Comparison of ENCODE assay signal across 8 cellular contexts in genomic region chr10:30529373-30529998, GRCh38.
A peak's percentile ranks its signal among the peaks of the same experiment; 100 is the strongest.
DNase-seq lines count a peak whose midpoint lies in the region; ATAC-seq, FAIRE-seq and TF ChIP-seq lines count a peak whose summit lies in the region.

No MANE protein-coding gene starts in this region.

- H3K9ac ChIP-seq in colonic mucosa (ENCODE audit: low read depth in 2 of 2, low read length in 2 of 2) (peak overlapping the region; percentile 19 to 56), rectal smooth muscle tissue (ENCODE audit: low read length) (no peak overlapping the region)

- H3K4me1 ChIP-seq in colonic mucosa (no peaks in the 10 kb centered on the region), rectal smooth muscle tissue (ENCODE audit: control insufficient read depth, insufficient read depth, low read length) (no peaks in the 10 kb centered on the region)

- no peaks in the 10 kb centered on the region for H3K27me3 Mint-ChIP-seq in activated B cell treated with CpG ODN at 0.5 μM for 24 hours
- no peaks in the 10 kb centered on the region for H3K27me3 Mint-ChIP-seq in Calu3 (ENCODE audit: unreplicated experiment)

- no peaks in the 10 kb centered on the region for H3K9me3 ChIP-seq in colonic mucosa

- no peaks in the 10 kb centered on the region for H3K36me3 ChIP-seq in colonic mucosa
- H3K36me3 ChIP-seq in rectal smooth muscle tissue (ENCODE audit: control insufficient read depth, insufficient read depth, low read length) = no peaks in the 10 kb centered on the region

- POLR2A ChIA-PET in activated B cell treated with CpG ODN at 0.5 μM for 24 hours (lab: Charles Lee) = interaction anchor here (0.5 to 4.3 kb wide), 32 partner anchors 8 to 332 kb away, joined by 3 to 140 read pairs (median 9); partner anchors contain the start of genes MAP3K8 and MTPAP

- no peak for TF ChIP-seq CTCF in activated B cell treated with CpG ODN at 0.5 μM for 24 hours (IDR thresholded peaks at IDR 0.05)
- TF ChIP-seq CTCF in colonic mucosa (IDR thresholded peaks at IDR 0.05) = no peak
- TF ChIP-seq CTCF in D721Med (IDR thresholded peaks at IDR 0.05; ENCODE audit: insufficient read depth, missing control alignments) = no peak
- TF ChIP-seq CTCF in Calu3 (IDR thresholded peaks at IDR 0.05; ENCODE audit: unreplicated experiment) = no peak

- peaks cover 76% of the 10 kb centered on the region for H3K4me1 Mint-ChIP-seq in activated B cell treated with CpG ODN at 0.5 μM for 24 hours
- peaks cover 29% of the 10 kb centered on the region for H3K4me1 Mint-ChIP-seq in Calu3 (ENCODE audit: low read depth, unreplicated experiment)

- H3K27ac Mint-ChIP-seq in activated B cell treated with CpG ODN at 0.5 μM for 24 hours (peak overlapping the region; percentile 98), Calu3 (ENCODE audit: unreplicated experiment) (no peak overlapping the region)

- BruUV-seq in Calu3 (replicated peaks; lab: Mats Ljungman, UMichigan) = no TSS peak

- H3K27me3 ChIP-seq in colonic mucosa (no peaks in the 10 kb centered on the region), rectal smooth muscle tissue (ENCODE audit: control insufficient read depth, insufficient read depth, low read length) (no peaks in the 10 kb centered on the region)

- H3K27ac ChIP-seq in colonic mucosa (peak overlapping the region; percentile 53), rectal smooth muscle tissue (ENCODE audit: low read depth, low read length) (no peak overlapping the region)

- DNase-seq in GM19238 (ENCODE audit: insufficient read length, low spot score) (peak; percentile 32), activated B cell treated with CpG ODN at 0.5 μM for 24 hours (peak; percentile 78), colonic mucosa (peak; percentile 49), D721Med (ENCODE audit: insufficient read length, low spot score) (no peak), Calu3 (no peak), T1000 (lab: John Stamatoyannopoulos, UW) (no peak)

- ATAC-seq in HG03342 (IDR thresholded peaks at IDR 0.05; ENCODE audit: unreplicated experiment) (peak; percentile 63), activated B cell treated with CpG ODN at 0.5 μM for 24 hours (ENCODE audit: low read depth) (peak; percentile 84)

- intact Hi-C loops in activated B cell treated with CpG ODN at 0.5 μM for 24 hours (cut with micrococcal nuclease) = loop anchor here (1.0 to 5.0 kb wide), 8 partner anchors 19 to 1228 kb away; partner anchors contain the start of gene MAP3K8
- intact Hi-C loops in colonic mucosa (cut with DNase I) = no loop called here
- intact Hi-C loops in Calu3 (cut with micrococcal nuclease; ENCODE audit: unreplicated experiment) = no loop called here

- FAIRE-seq in D721Med (lab: Jason Lieb, UNC) = no peak

- CTCF ChIA-PET in activated B cell treated with CpG ODN at 0.5 μM for 24 hours (lab: Charles Lee) (interaction anchor here (0.8 to 3.8 kb wide), 5 partner anchors 41 to 115 kb away, joined by 3 to 18 read pairs (median 4); no protein-coding TSS in a partner anchor), Calu3 (lab: Charles Lee) (no interaction called here)

- H3K36me3 Mint-ChIP-seq in activated B cell treated with CpG ODN at 0.5 μM for 24 hours (ENCODE audit: low read depth) (peaks cover 4% of the 10 kb centered on the region), Calu3 (ENCODE audit: insufficient read depth, unreplicated experiment) (no peaks in the 10 kb centered on the region)

- H3K9me3 Mint-ChIP-seq in activated B cell treated with CpG ODN at 0.5 μM for 24 hours = no peaks in the 10 kb centered on the region
- H3K9me3 Mint-ChIP-seq in Calu3 (ENCODE audit: low read depth, unreplicated experiment) = no peaks in the 10 kb centered on the region

- H3K4me3 ChIP-seq in colonic mucosa (no peak overlapping the region), rectal smooth muscle tissue (ENCODE audit: low read length) (peak overlapping the region; percentile 21)

- H3K4me3 Mint-ChIP-seq in activated B cell treated with CpG ODN at 0.5 μM for 24 hours (peak overlapping the region; percentile 86), Calu3 (ENCODE audit: low read depth, unreplicated experiment) (no peak overlapping the region)

Comparison
In these comparisons a context has a peak if more than half of its experiments do, and no peak if none do; other contexts are left out.
1. DNase-seq: peak in GM19238 (single experiment), activated B cell treated with CpG ODN at 0.5 μM for 24 hours (single experiment) and colonic mucosa (single experiment); none in D721Med (single experiment), Calu3 (single experiment) and T1000 (single experiment).